26 cellular contexts compared by ENCODE assay signal in the genomic region with DNA sequence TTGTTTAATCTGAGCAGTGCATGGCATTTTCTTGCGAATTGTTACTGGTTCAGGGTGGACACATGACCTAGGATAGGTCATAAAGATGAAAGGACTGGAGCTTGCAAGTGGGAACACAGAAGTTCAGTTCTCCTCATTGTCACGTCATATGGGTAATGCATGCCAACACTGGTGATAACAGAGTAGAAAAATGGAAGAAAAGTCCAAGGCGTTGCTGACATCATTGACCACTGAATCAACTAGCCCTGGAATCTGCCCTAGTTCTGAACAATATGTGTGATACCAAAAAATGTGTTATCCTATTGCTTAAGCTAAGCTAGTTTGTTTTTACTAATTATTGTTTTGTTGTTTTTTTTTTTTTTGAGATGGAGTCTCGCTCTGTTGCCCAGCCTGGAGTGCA.
DNase-seq lines count a peak whose midpoint lies in the region; ATAC-seq, FAIRE-seq and TF ChIP-seq lines count a peak whose summit lies in the region.
"Had no signal": no experiment of that assay in that cellular context is flagged by ENCODE, and none has a peak within 500 bp of the region (broad histone marks: within the 10 kb centered on the region; RNA-seq: fewer than 3 reads in every experiment).

No MANE protein-coding gene starts in this region.

- H3K27me3 ChIP-seq in right cardiac atrium (ENCODE audit: control insufficient read depth, insufficient read depth) (no peaks in the 10 kb centered on the region), left ventricle myocardium inferior (ENCODE audit: low read depth) (no peaks in the 10 kb centered on the region), astrocyte (ENCODE audit: insufficient read depth, low read length) (no peaks in the 10 kb centered on the region), trophoblast cell (ENCODE audit: insufficient read depth, low read length) (no peaks in the 10 kb centered on the region), Caco-2 (replicated peaks; ENCODE audit: control insufficient read depth, insufficient read depth, low read length) (no peaks in the 10 kb centered on the region)
- H3K27me3 ChIP-seq: BLaER1 treated with 17β-estradiol and CSF1 and Interleukin-3, amounts not matched to agents 10 nM and 100 nM had no signal

- no peak overlapping the region for H3K4me3 Mint-ChIP-seq in astrocyte (ENCODE audit: unreplicated experiment)
- H3K4me3 Mint-ChIP-seq in Caco-2 (ENCODE audit: unreplicated experiment) = no peak overlapping the region
- H3K4me3 Mint-ChIP-seq: B cell; CD4-positive, alpha-beta T cell; CD8-positive, alpha-beta T cell had no signal

- WGBS in right cardiac atrium = 73% methylated on average over 4 of the region's 4 CpGs
- WGBS in trophoblast cell (ENCODE audit: extremely low coverage, insufficient coverage, insufficient read length) = no CpG with 5 or more reads among the region's 4 CpGs

- H3K14ac ChIP-seq in trophoblast cell (ENCODE audit: low read length) = no peak overlapping the region

- DNase-seq in Right ventricle myocardium inferior (ENCODE audit: missing footprints) (no peak), right cardiac atrium (no peak), left ventricle myocardium superior (no peak), left ventricle myocardium inferior (no peak), astrocyte (ENCODE audit: low read depth) (no peak), trophoblast cell (peak; percentile 79 to 90), NCI-H2196 treated with DMSO at 0.1 percent for 48 hours (lab: John Stamatoyannopoulos, UW; ENCODE audit: unreplicated experiment) (no peak), Caco-2 (no peak)
- DNase-seq: AML-193; CD4-positive, alpha-beta T cell; CD8-positive, alpha-beta T cell; DMS 273 treated with DMSO at 0.1 percent for 48 hours; DMS153; DMS53; DMS79; DND-41; EL; GDM1 had no signal

- no peak overlapping the region for H3K4me3 ChIP-seq in right cardiac atrium (ENCODE audit: low read length)
- no peak overlapping the region for H3K4me3 ChIP-seq in left ventricle myocardium inferior
- no peak overlapping the region for H3K4me3 ChIP-seq in astrocyte (ENCODE audit: insufficient read depth, low read depth, low read length)
- no peak overlapping the region for H3K4me3 ChIP-seq in trophoblast cell (ENCODE audit: low read depth, low read length)
- H3K4me3 ChIP-seq in Caco-2 (ENCODE audit: low read depth, low read length) = no peak overlapping the region
- H3K4me3 ChIP-seq: A549; BLaER1 treated with 17β-estradiol and CSF1 and Interleukin-3, amounts not matched to agents 10 nM and 100 nM; GM12878 had no signal

- H3K27ac Mint-ChIP-seq in astrocyte (ENCODE audit: unreplicated experiment) (peak overlapping the region; percentile 34), Caco-2 (ENCODE audit: unreplicated experiment) (no peak overlapping the region)
- H3K27ac Mint-ChIP-seq: B cell; CD4-positive, alpha-beta T cell; CD8-positive, alpha-beta T cell had no signal

- H3K9me3 Mint-ChIP-seq in astrocyte (ENCODE audit: unreplicated experiment) (no peaks in the 10 kb centered on the region), Caco-2 (ENCODE audit: unreplicated experiment) (no peaks in the 10 kb centered on the region)
- H3K9me3 Mint-ChIP-seq: CD4-positive, alpha-beta T cell; CD8-positive, alpha-beta T cell had no signal

- H2AFZ ChIP-seq in astrocyte (ENCODE audit: low read depth, low read length) (no peak overlapping the region), trophoblast cell (ENCODE audit: insufficient read depth, low read length, poor library complexity) (no peak overlapping the region)

- H3K4me1 Mint-ChIP-seq in astrocyte (ENCODE audit: low read depth, unreplicated experiment) (peaks cover 7% of the 10 kb centered on the region), Caco-2 (ENCODE audit: low read depth, unreplicated experiment) (no peaks in the 10 kb centered on the region)
- H3K4me1 Mint-ChIP-seq: B cell had no signal

- no peak overlapping the region for H4K12ac ChIP-seq in trophoblast cell (ENCODE audit: low read depth, low read length)

- ATAC-seq in Right ventricle myocardium inferior (peak; percentile 27), right cardiac atrium (no peak), left ventricle myocardium superior (peak; percentile 44)
- ATAC-seq: A549; CD8-positive, alpha-beta T cell; GM12878 had no signal

- H2BK5ac ChIP-seq in trophoblast cell (ENCODE audit: low read depth, low read length, poor library complexity) = no peak overlapping the region

- H3K4ac ChIP-seq in trophoblast cell (ENCODE audit: low read depth, low read length) = no peak overlapping the region

- H3K4me1 ChIP-seq in right cardiac atrium (ENCODE audit: control insufficient read depth, insufficient read depth, low read length) = peaks cover under 1% of the 10 kb centered on the region
- H3K4me1 ChIP-seq in left ventricle myocardium inferior = peaks cover 7% of the 10 kb centered on the region
- H3K4me1 ChIP-seq in astrocyte (ENCODE audit: insufficient read depth, low read length) = no peaks in the 10 kb centered on the region
- H3K4me1 ChIP-seq in trophoblast cell (ENCODE audit: control insufficient read depth in 1 of 2, insufficient read depth in 2 of 2, low read length in 2 of 2) = no peaks in the 10 kb centered on the region
- H3K4me1 ChIP-seq in Caco-2 = no peaks in the 10 kb centered on the region
- H3K4me1 ChIP-seq: A549; BLaER1 treated with 17β-estradiol and CSF1 and Interleukin-3, amounts not matched to agents 10 nM and 100 nM had no signal

- no peak overlapping the region for H3K9ac ChIP-seq in astrocyte (ENCODE audit: low read length)
- no peak overlapping the region for H3K9ac ChIP-seq in trophoblast cell (ENCODE audit: low read length)
- H3K9ac ChIP-seq: BLaER1 treated with 17β-estradiol and CSF1 and Interleukin-3, amounts not matched to agents 10 nM and 100 nM had no signal

- no TSS peak for BruUV-seq in Caco-2 (replicated peaks; lab: Mats Ljungman, UMichigan)

- H3K4me2 ChIP-seq in astrocyte (ENCODE audit: low read length) (no peak overlapping the region), trophoblast cell (ENCODE audit: low read length) (no peak overlapping the region)
- H3K4me2 ChIP-seq: A549; BLaER1 treated with 17β-estradiol and CSF1 and Interleukin-3, amounts not matched to agents 10 nM and 100 nM had no signal

- TF ChIP-seq CTCF in left ventricle myocardium inferior (IDR thresholded peaks at IDR 0.05; ENCODE audit: borderline replicate concordance) (no peak), astrocyte (IDR thresholded peaks at IDR 0.05; ENCODE audit: insufficient read depth, low read depth, low read length) (no peak), Caco-2 (IDR thresholded peaks at IDR 0.05; ENCODE audit: insufficient read depth in 1 of 2, low read depth in 1 of 2, low read length in 1 of 2, severe bottlenecking in 1 of 2, unreplicated experiment in 1 of 2) (no peak)

- H3K36me3 ChIP-seq in left ventricle myocardium inferior = no peaks in the 10 kb centered on the region
- no peaks in the 10 kb centered on the region for H3K36me3 ChIP-seq in astrocyte (ENCODE audit: insufficient read depth, low read length)
- no peaks in the 10 kb centered on the region for H3K36me3 ChIP-seq in trophoblast cell (ENCODE audit: control insufficient read depth in 1 of 2, insufficient read depth in 2 of 2, low read length in 2 of 2)
- H3K36me3 ChIP-seq in Caco-2 (ENCODE audit: control insufficient read depth, insufficient read depth, low read length) = no peaks in the 10 kb centered on the region
- H3K36me3 ChIP-seq: BLaER1 treated with 17β-estradiol and CSF1 and Interleukin-3, amounts not matched to agents 10 nM and 100 nM had no signal

- FAIRE-seq in astrocyte (lab: Jason Lieb, UNC) = no peak
- FAIRE-seq: A549, GM12878, GM12892, GM18507 had no signal

- H3K9me3 ChIP-seq in right cardiac atrium (ENCODE audit: control insufficient read depth, low read length) (no peaks in the 10 kb centered on the region), left ventricle myocardium inferior (replicated peaks) (no peaks in the 10 kb centered on the region), astrocyte (ENCODE audit: insufficient read depth, low read depth, low read length) (no peaks in the 10 kb centered on the region), trophoblast cell (ENCODE audit: insufficient read depth, low read depth, low read length) (no peaks in the 10 kb centered on the region), Caco-2 (no peaks in the 10 kb centered on the region)
- H3K9me3 ChIP-seq: A549 had no signal

- CTCF ChIA-PET in Caco-2 (lab: Charles Lee) = no interaction called here

- no peaks in the 10 kb centered on the region for H4K20me1 ChIP-seq in astrocyte (ENCODE audit: insufficient read depth, low read length)
- H4K20me1 ChIP-seq: BLaER1 treated with 17β-estradiol and CSF1 and Interleukin-3, amounts not matched to agents 10 nM and 100 nM had no signal

- H3K18ac ChIP-seq in trophoblast cell (ENCODE audit: low read length) = no peak overlapping the region

- no peak overlapping the region for H3K23ac ChIP-seq in trophoblast cell (ENCODE audit: low read length)

- no peaks in the 10 kb centered on the region for H3K79me2 ChIP-seq in astrocyte (ENCODE audit: insufficient read depth, low read length)
- no peaks in the 10 kb centered on the region for H3K79me2 ChIP-seq in trophoblast cell (ENCODE audit: control insufficient read depth, insufficient read depth, low read length, poor library complexity)

- no peak overlapping the region for H4K91ac ChIP-seq in trophoblast cell (ENCODE audit: low read depth, low read length)

- H3K27ac ChIP-seq in right cardiac atrium (ENCODE audit: low read length) = no peak overlapping the region
- no peak overlapping the region for H3K27ac ChIP-seq in left ventricle myocardium inferior (replicated peaks)
- no peak overlapping the region for H3K27ac ChIP-seq in astrocyte (ENCODE audit: low read depth, low read length)
- H3K27ac ChIP-seq in trophoblast cell (ENCODE audit: low read depth, low read length) = no peak overlapping the region
- H3K27ac ChIP-seq: 22Rv1; A549; BLaER1 treated with 17β-estradiol and CSF1 and Interleukin-3, amounts not matched to agents 10 nM and 100 nM; C4-2B had no signal

- intact Hi-C loops in Right ventricle myocardium inferior (cut with DNase I) (no loop called here), right cardiac atrium (cut with DNase I) (no loop called here), left ventricle myocardium superior (cut with micrococcal nuclease) (no loop called here), left ventricle myocardium inferior (cut with micrococcal nuclease) (no loop called here), Caco-2 (cut with micrococcal nuclease; ENCODE audit: unreplicated experiment) (no loop called here)

- no peak overlapping the region for H2AK5ac ChIP-seq in trophoblast cell (ENCODE audit: low read length)

- H3K36me3 Mint-ChIP-seq in astrocyte (ENCODE audit: low read depth, unreplicated experiment) (no peaks in the 10 kb centered on the region), Caco-2 (ENCODE audit: insufficient read depth, unreplicated experiment) (no peaks in the 10 kb centered on the region)
- H3K36me3 Mint-ChIP-seq: CD8-positive, alpha-beta T cell had no signal

- H4K8ac ChIP-seq in trophoblast cell (ENCODE audit: low read depth, low read length) = no peak overlapping the region

- POLR2A ChIA-PET in Caco-2 (lab: Charles Lee) = no interaction called here

- H3K79me1 ChIP-seq in trophoblast cell (ENCODE audit: low read length) = no peaks in the 10 kb centered on the region

- H2BK12ac ChIP-seq in trophoblast cell (ENCODE audit: low read length) = no peak overlapping the region

- no peak overlapping the region for H2BK120ac ChIP-seq in trophoblast cell (ENCODE audit: insufficient read depth, low read length, poor library complexity)

- H3K27me3 Mint-ChIP-seq in astrocyte (ENCODE audit: low read depth, unreplicated experiment) (peaks cover 1% of the 10 kb centered on the region), Caco-2 (ENCODE audit: insufficient read depth, unreplicated experiment) (no peaks in the 10 kb centered on the region)

Comparison
In these comparisons a context has a peak if more than half of its experiments do, and no peak if none do; other contexts are left out.
1. ATAC-seq: peak in Right ventricle myocardium inferior (single experiment) and left ventricle myocardium superior (single experiment); none in right cardiac atrium (0 of 2).
2. DNase-seq: peak in trophoblast cell (2 of 2); none in Right ventricle myocardium inferior (single experiment), right cardiac atrium (0 of 3), left ventricle myocardium superior (single experiment), left ventricle myocardium inferior (single experiment), astrocyte (single experiment), NCI-H2196 treated with DMSO at 0.1 percent for 48 hours (single experiment) and Caco-2 (0 of 2).